In the genomic region with DNA sequence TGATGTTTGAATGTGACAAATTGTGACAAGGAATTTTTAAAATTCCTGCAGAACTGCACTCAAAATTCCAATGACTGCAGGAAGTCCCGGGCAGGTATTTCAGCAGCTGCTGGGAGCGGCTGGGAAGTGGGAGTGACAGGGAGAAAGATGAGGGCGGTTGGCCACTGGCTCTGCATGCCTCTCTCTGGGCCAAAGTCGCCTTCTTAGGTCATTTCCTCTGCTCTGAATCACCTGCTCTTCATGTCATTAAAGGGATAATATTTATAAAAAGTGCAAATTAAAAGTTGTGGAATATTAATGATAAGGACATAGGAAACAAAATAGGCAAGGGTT, we compare ENCODE assay signal across 14 cellular contexts. TPM values are rescaled to one million over a fixed set of nuclear protein-coding genes. Genes with fewer than 3 reads are reported as not detected.
DNase-seq lines count a peak whose midpoint lies in the region; ATAC-seq and TF ChIP-seq lines count a peak whose summit lies in the region.
"Had no signal": no experiment of that assay in that cellular context is flagged by ENCODE, and none has a peak within 500 bp of the region (broad histone marks: within the 10 kb centered on the region; RNA-seq: fewer than 3 reads in every experiment).

No MANE protein-coding gene starts in this region.

- H4K91ac ChIP-seq in trophoblast cell (ENCODE audit: low read depth, low read length) = no peak overlapping the region

- H3K9me2 ChIP-seq in SK-N-SH (no peaks in the 10 kb centered on the region), hepatocyte (replicated peaks; ENCODE audit: insufficient read depth) (no peaks in the 10 kb centered on the region)

- no peak overlapping the region for H2AFZ ChIP-seq in SK-N-SH (ENCODE audit: low read depth)
- no peak overlapping the region for H2AFZ ChIP-seq in hepatocyte
- no peak overlapping the region for H2AFZ ChIP-seq in trophoblast cell (ENCODE audit: insufficient read depth, low read length, poor library complexity)

- no peak for TF ChIP-seq EP300 in SK-N-SH (IDR thresholded peaks at IDR 0.05; ENCODE audit: borderline replicate concordance in 1 of 2, low read depth in 1 of 2, low read length in 1 of 2)

- no peak overlapping the region for H2BK12ac ChIP-seq in trophoblast cell (ENCODE audit: low read length)

- H3K27me3 ChIP-seq in SK-N-SH (ENCODE audit: insufficient read depth) (no peaks in the 10 kb centered on the region), hepatocyte (no peaks in the 10 kb centered on the region), trophoblast cell (ENCODE audit: insufficient read depth, low read length) (no peaks in the 10 kb centered on the region)

- TF ChIP-seq RAD21 in SK-N-SH (IDR thresholded peaks at IDR 0.05; ENCODE audit: low read length) = no peak

- H2BK120ac ChIP-seq in trophoblast cell (ENCODE audit: insufficient read depth, low read length, poor library complexity) = no peak overlapping the region

- H3K9ac ChIP-seq in SK-N-SH (no peak overlapping the region), trophoblast cell (ENCODE audit: low read length) (no peak overlapping the region)

- CTCF ChIA-PET in SK-N-SH (lab: Yijun Ruan, JAX) = no interaction called here

- H4K8ac ChIP-seq in trophoblast cell (ENCODE audit: low read depth, low read length) = no peak overlapping the region

- peaks cover 13 to 47% of the 10 kb centered on the region in 2 experiments for H3K36me3 ChIP-seq in SK-N-SH (replicated peaks in 1 of 2; ENCODE audit: control insufficient read depth in 1 of 2, insufficient read depth in 2 of 2, low read length in 1 of 2)
- no peaks in the 10 kb centered on the region for H3K36me3 ChIP-seq in hepatocyte (replicated peaks; ENCODE audit: insufficient read depth, low read depth)
- no peaks in the 10 kb centered on the region for H3K36me3 ChIP-seq in trophoblast cell (ENCODE audit: control insufficient read depth in 1 of 2, insufficient read depth in 2 of 2, low read length in 2 of 2)

- no peak overlapping the region for H3K18ac ChIP-seq in trophoblast cell (ENCODE audit: low read length)

- no peak overlapping the region for H3K23ac ChIP-seq in trophoblast cell (ENCODE audit: low read length)

- DNase-seq in ELF-1 (ENCODE audit: low read depth, low spot score) (peak; percentile 61), SK-N-SH (no peak), hepatocyte (ENCODE audit: low spot score) (no peak), trophoblast cell (peak; percentile 84 to 92), NCI-H1105 treated with DMSO at 0.1 percent for 48 hours (lab: John Stamatoyannopoulos, UW) (no peak)
- DNase-seq: activated CD4-positive, alpha-beta T cell treated with anti-CD3 and anti-CD28 coated beads, Interleukin-2, amount 50 U/mL, for 48 hours; activated naive CD8-positive, alpha-beta T cell treated with anti-CD3 and anti-CD28 coated beads, Interleukin-2, amount 10 ng/mL, durations not matched to agents 7 days and 5 days; HCEC 1CT; hypothalamus; NCI-H187 treated with DMSO at 0.1 percent for 48 hours had no signal

- no peaks in the 10 kb centered on the region for H3F3A ChIP-seq in SK-N-SH (replicated peaks; ENCODE audit: insufficient read depth)

- ATAC-seq in GM18520 (IDR thresholded peaks at IDR 0.05; ENCODE audit: unreplicated experiment) (no peak), GM19452 (IDR thresholded peaks at IDR 0.05; ENCODE audit: unreplicated experiment) (no peak), HG02642 (IDR thresholded peaks at IDR 0.05; ENCODE audit: poor library complexity, unreplicated experiment) (no peak)
- ATAC-seq: naive thymus-derived CD8-positive, alpha-beta T cell had no signal

- no peak overlapping the region for H4K12ac ChIP-seq in trophoblast cell (ENCODE audit: low read depth, low read length)

- POLR2A ChIA-PET in SK-N-SH (lab: Yijun Ruan, JAX) = no interaction called here

- H3K4ac ChIP-seq in trophoblast cell (ENCODE audit: low read depth, low read length) = no peak overlapping the region

- H4K20me1 ChIP-seq in SK-N-SH (ENCODE audit: insufficient read depth) = no peaks in the 10 kb centered on the region
- H4K20me1 ChIP-seq in hepatocyte (ENCODE audit: insufficient read depth, poor library complexity, severe bottlenecking) = peaks cover 5% of the 10 kb centered on the region

- peaks cover 0 to 26% of the 10 kb centered on the region in 2 experiments; a peak in 2 of 4 replicates for H3K4me1 ChIP-seq in SK-N-SH (ENCODE audit: control insufficient read depth in 1 of 2, insufficient read depth in 2 of 2, low read depth in 1 of 2, low read length in 1 of 2)
- H3K4me1 ChIP-seq in hepatocyte (ENCODE audit: insufficient read depth) = peaks cover 9% of the 10 kb centered on the region
- peaks cover 19 to 21% of the 10 kb centered on the region in 2 experiments for H3K4me1 ChIP-seq in trophoblast cell (ENCODE audit: control insufficient read depth in 1 of 2, insufficient read depth in 2 of 2, low read length in 2 of 2)

- WGBS in SK-N-SH (ENCODE audit: low lambda C conversion rate) = 82% methylated on average over 4 of the region's 4 CpGs
- WGBS in hepatocyte (ENCODE audit: low lambda C conversion rate, missing lambda C conversion rate) = 62% methylated on average over 4 of the region's 4 CpGs
- no CpG with 5 or more reads among the region's 4 CpGs for WGBS in trophoblast cell (ENCODE audit: extremely low coverage, insufficient coverage, insufficient read length)

- H3K4me2 ChIP-seq in SK-N-SH (no peak overlapping the region), hepatocyte (peak overlapping the region; percentile 41), trophoblast cell (ENCODE audit: low read length) (peak overlapping the region; percentile 40)

- H3K14ac ChIP-seq in trophoblast cell (ENCODE audit: low read length) = no peak overlapping the region

- H3K27ac ChIP-seq in SK-N-SH (ENCODE audit: low read depth in 2 of 2, low read length in 1 of 2) (no peak overlapping the region; a peak in 1 of 4 replicates), hepatocyte (no peak overlapping the region), trophoblast cell (ENCODE audit: low read depth, low read length) (no peak overlapping the region)

- H3K9me3 ChIP-seq in SK-N-SH (no peaks in the 10 kb centered on the region), hepatocyte (ENCODE audit: low read depth) (no peaks in the 10 kb centered on the region), trophoblast cell (ENCODE audit: insufficient read depth, low read depth, low read length) (no peaks in the 10 kb centered on the region)

- H3K79me1 ChIP-seq in trophoblast cell (ENCODE audit: low read length) = peaks cover 14% of the 10 kb centered on the region

- TF ChIP-seq CTCF in SK-N-SH (IDR thresholded peaks at IDR 0.05) (no peak), hepatocyte (IDR thresholded peaks at IDR 0.05; ENCODE audit: poor library complexity) (no peak)

- H2AK5ac ChIP-seq in trophoblast cell (ENCODE audit: low read length) = no peak overlapping the region

- H3K79me2 ChIP-seq in SK-N-SH (ENCODE audit: insufficient read depth) = 0 out of 2 replicates have a peak, but pooled peaks cover 11% of the 10 kb centered on the region
- H3K79me2 ChIP-seq in hepatocyte = peaks cover 5% of the 10 kb centered on the region
- peaks cover 1% of the 10 kb centered on the region for H3K79me2 ChIP-seq in trophoblast cell (ENCODE audit: control insufficient read depth, insufficient read depth, low read length, poor library complexity)

- no peak overlapping the region for H2BK5ac ChIP-seq in trophoblast cell (ENCODE audit: low read depth, low read length, poor library complexity)

- no peak overlapping the region for H3K4me3 ChIP-seq in SK-N-SH (ENCODE audit: low read depth in 2 of 2, low read length in 1 of 2)
- no peak overlapping the region for H3K4me3 ChIP-seq in hepatocyte
- no peak overlapping the region for H3K4me3 ChIP-seq in trophoblast cell (ENCODE audit: low read depth, low read length)

TF ChIP-seq in SK-N-SH, 30 proteins besides CTCF, POLR2A, EP300 and RAD21:
- TF ChIP-seq, protein P1, sequence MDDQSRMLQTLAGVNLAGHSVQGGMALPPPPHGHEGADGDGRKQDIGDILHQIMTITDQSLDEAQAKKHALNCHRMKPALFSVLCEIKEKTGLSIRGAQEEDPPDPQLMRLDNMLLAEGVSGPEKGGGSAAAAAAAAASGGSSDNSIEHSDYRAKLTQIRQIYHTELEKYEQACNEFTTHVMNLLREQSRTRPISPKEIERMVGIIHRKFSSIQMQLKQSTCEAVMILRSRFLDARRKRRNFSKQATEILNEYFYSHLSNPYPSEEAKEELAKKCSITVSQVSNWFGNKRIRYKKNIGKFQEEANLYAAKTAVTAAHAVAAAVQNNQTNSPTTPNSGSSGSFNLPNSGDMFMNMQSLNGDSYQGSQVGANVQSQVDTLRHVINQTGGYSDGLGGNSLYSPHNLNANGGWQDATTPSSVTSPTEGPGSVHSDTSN (IDR thresholded peaks at IDR 0.05) = peak; percentile 25
- TF ChIP-seq MXI1 (IDR thresholded peaks at IDR 0.05; ENCODE audit: low read depth, low read length) = no peak

RNA-seq across cellular contexts. Expression of a gene that starts 43.9 kb away (rescaled TPM):
- 0.10 and 0.39 TPM in 2 replicates for polyA plus RNA-seq in SK-N-SH (2012; rRNA removed)
- 0.46 and 0.81 TPM in 2 replicates for polyA plus RNA-seq in SK-N-SH (2012; cell fraction: cytosol; rRNA removed)
- polyA plus RNA-seq in SK-N-SH (2012; cell fraction: nucleus; rRNA removed) = 0.95 and 1.4 TPM in 2 replicates
- total RNA-seq in hepatocyte = 1.1 and 1.6 TPM in 2 replicates
- polyA plus RNA-seq in hepatocyte = 1.1 and 2.9 TPM in 2 replicates
- polyA plus RNA-seq in trophoblast cell (2013) = 0.25 and 0.26 TPM in 2 replicates

Comparison
In these comparisons a context has a peak if more than half of its experiments do, and no peak if none do; other contexts are left out.
1. DNase-seq: peak in ELF-1 (single experiment) and trophoblast cell (2 of 2); none in SK-N-SH (single experiment), hepatocyte (single experiment) and NCI-H1105 treated with DMSO at 0.1 percent for 48 hours (single experiment).